16 cellular contexts compared by ENCODE assay signal in the genomic region with DNA sequence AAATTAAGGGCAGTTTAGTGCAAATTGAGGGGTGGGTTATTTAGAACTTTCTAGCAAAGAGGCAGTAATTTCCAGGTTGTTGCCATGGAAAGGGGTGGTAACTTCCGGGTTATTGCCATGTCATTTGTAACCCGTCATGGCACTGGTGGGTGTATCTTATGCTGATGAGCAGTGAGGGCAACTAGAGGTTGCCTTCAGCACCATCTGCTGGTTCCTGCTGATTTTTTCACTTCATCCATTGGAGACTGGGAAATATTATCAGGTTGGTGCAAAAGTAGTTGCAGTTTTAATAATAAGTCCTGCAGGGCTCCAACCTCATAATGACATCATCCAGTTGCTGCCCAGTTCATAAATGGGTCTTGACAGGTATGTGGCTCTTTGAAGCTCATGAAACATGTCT. TPM values are rescaled to one million over a fixed set of nuclear protein-coding genes. Genes with fewer than 3 reads are reported as not detected.
A peak's percentile ranks its signal among the peaks of the same experiment; 100 is the strongest.
DNase-seq lines count a peak whose midpoint lies in the region; ATAC-seq and TF ChIP-seq lines count a peak whose summit lies in the region.
"Had no signal": no experiment of that assay in that cellular context is flagged by ENCODE, and none has a peak within 500 bp of the region (broad histone marks: within the 10 kb centered on the region; RNA-seq: fewer than 3 reads in every experiment).

No MANE protein-coding gene starts in this region.

- TF ChIP-seq CTCF in mammary epithelial cell (conservative IDR thresholded peaks at IDR 0.05 in 1 of 2, IDR thresholded peaks at IDR 0.05 in 1 of 2; ENCODE audit: extremely low read depth in 1 of 2, insufficient read depth in 1 of 2, low read depth in 1 of 2, low read length in 2 of 2): peak; percentile 27 to 38
- TF ChIP-seq CTCF in osteoblast (IDR thresholded peaks at IDR 0.05; ENCODE audit: extremely low read depth, low read depth, low read length): peak; percentile 49
- no peak for TF ChIP-seq CTCF in left ventricle myocardium inferior (IDR thresholded peaks at IDR 0.05; ENCODE audit: borderline replicate concordance)
- TF ChIP-seq CTCF in tibial nerve (IDR thresholded peaks at IDR 0.05): no peak

- H3K9ac ChIP-seq in GM23248 (no peak overlapping the region), mammary epithelial cell (ENCODE audit: insufficient read depth, low read length) (no peak overlapping the region)

- dilution Hi-C loops in mammary epithelial cell (cut with HindIII; ENCODE audit: low sequenced_read_pairs): no loop called here

- H3K9me3 ChIP-seq in GM23248 (ENCODE audit: low read depth) (no peaks in the 10 kb centered on the region), mammary epithelial cell (replicated peaks; ENCODE audit: insufficient read depth, low read length) (no peaks in the 10 kb centered on the region), osteoblast (ENCODE audit: low read depth, low read length) (no peaks in the 10 kb centered on the region), left ventricle myocardium inferior (replicated peaks) (no peaks in the 10 kb centered on the region), tibial nerve (no peaks in the 10 kb centered on the region)
- H3K9me3 ChIP-seq: gastrocnemius medialis, upper lobe of right lung had no signal

- BruUV-seq in mammary epithelial cell (replicated peaks; lab: Mats Ljungman, UMichigan): no TSS peak

- H4K20me1 ChIP-seq in GM23248 (ENCODE audit: insufficient read depth) (no peaks in the 10 kb centered on the region), mammary epithelial cell (ENCODE audit: insufficient read depth, low read length) (no peaks in the 10 kb centered on the region), osteoblast (ENCODE audit: insufficient read depth, low read length) (no peaks in the 10 kb centered on the region)

- no peak overlapping the region for H3K4me3 Mint-ChIP-seq in T-helper 2 cell treated with Interferon-gamma antibody and Interleukin-4, amounts not matched to agents 5 μg/mL and 100 μg/mL, for 36 hours
- H3K4me3 Mint-ChIP-seq: activated B cell treated with CpG ODN at 0.5 μM for 24 hours had no signal

- H2AFZ ChIP-seq in GM23248: no peak overlapping the region
- H2AFZ ChIP-seq in mammary epithelial cell (ENCODE audit: low read depth, low read length): no peak overlapping the region
- H2AFZ ChIP-seq in osteoblast (ENCODE audit: low read length): peak overlapping the region; percentile 66

- H3K27ac Mint-ChIP-seq in T-helper 2 cell treated with Interferon-gamma antibody and Interleukin-4, amounts not matched to agents 5 μg/mL and 100 μg/mL, for 36 hours: no peak overlapping the region
- H3K27ac Mint-ChIP-seq: activated B cell treated with CpG ODN at 0.5 μM for 24 hours had no signal

- H3K79me2 ChIP-seq in GM23248 (ENCODE audit: insufficient read depth) (no peaks in the 10 kb centered on the region), mammary epithelial cell (ENCODE audit: insufficient read depth, low read length) (no peaks in the 10 kb centered on the region), osteoblast (ENCODE audit: insufficient read depth, low read length) (no peaks in the 10 kb centered on the region)

- no peak overlapping the region for H3K27ac ChIP-seq in GM23248
- no peak overlapping the region for H3K27ac ChIP-seq in mammary epithelial cell (ENCODE audit: insufficient read depth, low read depth, low read length)
- H3K27ac ChIP-seq in osteoblast (ENCODE audit: low read depth, low read length): no peak overlapping the region
- no peak overlapping the region for H3K27ac ChIP-seq in left ventricle myocardium inferior (replicated peaks)
- no peak overlapping the region for H3K27ac ChIP-seq in tibial nerve
- H3K27ac ChIP-seq: gastrocnemius medialis, upper lobe of right lung had no signal

- H3K4me1 ChIP-seq in GM23248 (ENCODE audit: insufficient read depth) (peaks cover 7% of the 10 kb centered on the region), mammary epithelial cell (ENCODE audit: insufficient read depth, low read length) (peaks cover 4% of the 10 kb centered on the region), osteoblast (ENCODE audit: insufficient read depth, low read length) (peaks cover 13% of the 10 kb centered on the region), left ventricle myocardium inferior (peaks cover 9% of the 10 kb centered on the region), tibial nerve (no peaks in the 10 kb centered on the region)
- H3K4me1 ChIP-seq: gastrocnemius medialis, upper lobe of right lung had no signal

- 36% methylated on average over 2 of the region's 2 CpGs for WGBS in GM23248 (ENCODE audit: low coverage in 1 of 2, low lambda C conversion rate in 2 of 2, missing lambda C conversion rate in 2 of 2), 2 experiments
- 65% methylated on average over 2 of the region's 2 CpGs for WGBS in mammary epithelial cell (ENCODE audit: low coverage, missing lambda C conversion rate)
- 45 to 47% methylated on average over 2 of the region's 2 CpGs for WGBS in tibial nerve, 2 donors

- no peaks in the 10 kb centered on the region for H3K36me3 Mint-ChIP-seq in T-helper 2 cell treated with Interferon-gamma antibody and Interleukin-4, amounts not matched to agents 5 μg/mL and 100 μg/mL, for 36 hours (ENCODE audit: low read depth)

- TF ChIP-seq EP300 in tibial nerve (IDR thresholded peaks at IDR 0.05): no peak

- no peaks in the 10 kb centered on the region for H3F3A ChIP-seq in GM23248 (ENCODE audit: insufficient read depth)

- no peak overlapping the region for H3K4me3 ChIP-seq in GM23248
- H3K4me3 ChIP-seq in mammary epithelial cell (replicated peaks in 1 of 3; ENCODE audit: insufficient read depth in 1 of 3, low read depth in 2 of 3, low read length in 3 of 3): no peak overlapping the region
- no peak overlapping the region for H3K4me3 ChIP-seq in osteoblast (ENCODE audit: insufficient read depth, low read length)
- no peak overlapping the region for H3K4me3 ChIP-seq in left ventricle myocardium inferior
- H3K4me3 ChIP-seq in tibial nerve: no peak overlapping the region
- H3K4me3 ChIP-seq: gastrocnemius medialis, upper lobe of right lung had no signal

- H3K27me3 Mint-ChIP-seq in T-helper 2 cell treated with Interferon-gamma antibody and Interleukin-4, amounts not matched to agents 5 μg/mL and 100 μg/mL, for 36 hours (ENCODE audit: low read depth): peaks cover 3% of the 10 kb centered on the region

- no peaks in the 10 kb centered on the region for H3K36me3 ChIP-seq in GM23248 (ENCODE audit: low read depth)
- H3K36me3 ChIP-seq in mammary epithelial cell (ENCODE audit: insufficient read depth, low read length): no peaks in the 10 kb centered on the region
- H3K36me3 ChIP-seq in osteoblast (ENCODE audit: insufficient read depth, low read length): no peaks in the 10 kb centered on the region
- H3K36me3 ChIP-seq in left ventricle myocardium inferior: no peaks in the 10 kb centered on the region
- no peaks in the 10 kb centered on the region for H3K36me3 ChIP-seq in tibial nerve
- H3K36me3 ChIP-seq: gastrocnemius medialis, upper lobe of right lung had no signal

- intact Hi-C loops in mammary epithelial cell (cut with micrococcal nuclease): loop anchor here (2.0 kb wide), 1 partner anchor 102 kb away; no protein-coding TSS in a partner anchor
- intact Hi-C loops in left ventricle myocardium inferior (cut with micrococcal nuclease): no loop called here
- intact Hi-C loops in Right ventricle myocardium superior (cut with DNase I): no loop called here

- H3K27me3 ChIP-seq in GM23248 (replicated peaks; ENCODE audit: insufficient read depth): no peaks in the 10 kb centered on the region; the same call in 1 of the 2 replicates
- H3K27me3 ChIP-seq in mammary epithelial cell (ENCODE audit: insufficient read depth, low read length): no peaks in the 10 kb centered on the region
- H3K27me3 ChIP-seq in osteoblast (ENCODE audit: insufficient read depth, low read length): no peaks in the 10 kb centered on the region
- H3K27me3 ChIP-seq in left ventricle myocardium inferior (ENCODE audit: low read depth): peaks cover 66% of the 10 kb centered on the region
- H3K27me3 ChIP-seq in tibial nerve: peaks cover 0 to 3% of the 10 kb centered on the region in 2 donors

- DNase-seq in GM23248 (peak; percentile 41), NAMALWA (ENCODE audit: low spot score) (peak; percentile 72), mammary epithelial cell (peak; percentile 40), osteoblast (ENCODE audit: insufficient read length, low spot score, missing footprints) (no peak), left ventricle myocardium inferior (no peak), tibial nerve (ENCODE audit: low spot score in 2 of 2) (no peak), Right ventricle myocardium superior (no peak)
- DNase-seq in T-helper 2 cell treated with Interferon-gamma antibody and Interleukin-4, amounts not matched to agents 5 μg/mL and 100 μg/mL, for 36 hours (ENCODE audit: low spot score): no peak
- DNase-seq: activated B cell treated with CpG ODN at 0.5 μM for 24 hours; activated effector memory CD4-positive, alpha-beta T cell treated with Interleukin-2 at 50 U/mL for 16 hours; gastrocnemius medialis; mesenchymal stem cell; NCI-H1436; upper lobe of right lung had no signal

- no peaks in the 10 kb centered on the region for H3K9me3 Mint-ChIP-seq in T-helper 2 cell treated with Interferon-gamma antibody and Interleukin-4, amounts not matched to agents 5 μg/mL and 100 μg/mL, for 36 hours

- ATAC-seq in Right ventricle myocardium superior (ENCODE audit: poor library complexity): no peak
- ATAC-seq: gastrocnemius medialis, upper lobe of right lung had no signal

- CTCF ChIA-PET in mammary epithelial cell (lab: Charles Lee; ENCODE audit: low non-redundant PET): no interaction called here

- H3K4me1 Mint-ChIP-seq in T-helper 2 cell treated with Interferon-gamma antibody and Interleukin-4, amounts not matched to agents 5 μg/mL and 100 μg/mL, for 36 hours (ENCODE audit: low read depth): no peaks in the 10 kb centered on the region
- H3K4me1 Mint-ChIP-seq: activated B cell treated with CpG ODN at 0.5 μM for 24 hours had no signal

- H3K4me2 ChIP-seq in GM23248 (ENCODE audit: unreplicated experiment) (no peak overlapping the region), mammary epithelial cell (ENCODE audit: insufficient read depth, low read depth, low read length) (no peak overlapping the region), osteoblast (ENCODE audit: insufficient read depth, low read length) (no peak overlapping the region)

- TF ChIP-seq POLR2A in tibial nerve (IDR thresholded peaks at IDR 0.05): no peak

- in situ Hi-C loops in GM23248 (cut with MboI) (no loop called here), mammary epithelial cell (cut with MboI; ENCODE audit: low sequenced_read_pairs in 2 of 2) (no loop called here)

- H3K9me2 ChIP-seq in GM23248 (ENCODE audit: insufficient read depth): no peaks in the 10 kb centered on the region

RNA-seq across cellular contexts. Expression of a gene that starts 24.4 kb away (rescaled TPM):
- total RNA-seq in GM23248 (2014; rRNA removed; shearing (Covaris generic)): not detected in 2 replicates
- polyA plus RNA-seq in GM23248 (2016; fragmentation: Nextera tagmentation; extraction: Ambion mirVana) (not detected in 2 replicates), mammary epithelial cell (not detected)
- total RNA-seq in mammary epithelial cell (not detected), osteoblast (not detected in 2 replicates), left ventricle myocardium inferior (not detected), tibial nerve (not detected), Right ventricle myocardium superior (not detected)
- polyA minus RNA-seq in mammary epithelial cell: not detected
- total RNA-seq: activated B cell treated with CpG ODN at 0.5 μM for 24 hours, cerebellum, pulmonary artery endothelial cell, upper lobe of right lung had no signal

RNA-seq across cellular contexts. Expression of a gene that starts 27.6 kb away (rescaled TPM):
- total RNA-seq in GM23248 (2014; rRNA removed; shearing (Covaris generic)): not detected in 2 replicates
- not detected in 2 replicates for polyA plus RNA-seq in GM23248 (2016; fragmentation: Nextera tagmentation; extraction: Ambion mirVana)
- total RNA-seq in mammary epithelial cell: not detected
- not detected for polyA plus RNA-seq in mammary epithelial cell
- not detected for polyA minus RNA-seq in mammary epithelial cell
- total RNA-seq in osteoblast: not detected in 2 replicates
- total RNA-seq in left ventricle myocardium inferior: not detected
- not detected for total RNA-seq in tibial nerve
- total RNA-seq in Right ventricle myocardium superior: not detected
- total RNA-seq: activated B cell treated with CpG ODN at 0.5 μM for 24 hours, cerebellum, gastrocnemius medialis, pulmonary artery endothelial cell, upper lobe of right lung had no signal

RNA-seq across cellular contexts. Expression of a gene that starts 44.4 kb away (rescaled TPM):
- total RNA-seq in GM23248 (2014; rRNA removed; shearing (Covaris generic)): not detected in 2 replicates
- not detected in 2 replicates for polyA plus RNA-seq in GM23248 (2016; fragmentation: Nextera tagmentation; extraction: Ambion mirVana)
- 1 to 10 TPM in 1 of 2 donors, not detected in 1; 1.7 TPM for total RNA-seq in mammary epithelial cell
- polyA plus RNA-seq in mammary epithelial cell: 0.22 TPM
- not detected for polyA minus RNA-seq in mammary epithelial cell
- total RNA-seq in osteoblast: 0.36 and 0.59 TPM in 2 replicates
- 2.1 TPM for total RNA-seq in left ventricle myocardium inferior
- total RNA-seq in tibial nerve: 10 to 100 TPM in 2 of 4 donors, 1 to 10 TPM in 2; 6.5 to 28.0 (median 10.2) TPM
- total RNA-seq in Right ventricle myocardium superior: 2.7 TPM
- total RNA-seq: activated B cell treated with CpG ODN at 0.5 μM for 24 hours had no signal

Comparison
In these comparisons a context has a peak if more than half of its experiments do, and no peak if none do; other contexts are left out.
1. DNase-seq: peak in GM23248 (single experiment), NAMALWA (single experiment) and mammary epithelial cell (single experiment); none in osteoblast (single experiment), T-helper 2 cell treated with Interferon-gamma antibody and Interleukin-4, amounts not matched to agents 5 μg/mL and 100 μg/mL, for 36 hours (single experiment), left ventricle myocardium inferior (single experiment), tibial nerve (0 of 2) and Right ventricle myocardium superior (single experiment).
2. CTCF ChIP-seq: peak in mammary epithelial cell (2 of 2) and osteoblast (single experiment); none in left ventricle myocardium inferior (single experiment) and tibial nerve (0 of 5).